ENCODE assay signal across 22 cellular contexts in the genomic region with DNA sequence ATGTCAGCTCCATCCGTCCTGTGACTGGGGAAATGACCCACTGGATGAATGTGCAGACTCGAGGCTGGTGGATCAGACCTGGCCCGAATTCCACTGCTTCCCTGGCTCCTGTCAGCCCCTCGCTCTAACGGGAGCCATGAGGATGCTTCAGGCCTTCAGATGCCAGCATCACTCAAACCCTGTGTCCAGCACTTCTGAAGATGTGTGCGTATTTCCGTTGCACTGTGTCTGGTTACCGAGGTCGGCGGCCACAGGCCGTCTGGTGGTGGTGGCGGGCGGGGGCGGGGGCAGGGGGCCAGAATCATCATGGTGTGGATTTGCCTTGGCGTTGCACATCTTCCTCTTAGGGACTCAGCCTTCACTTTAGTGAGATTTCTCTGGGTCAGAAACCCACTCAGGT. TPM values are rescaled to one million over a fixed set of nuclear protein-coding genes. Genes with fewer than 3 reads are reported as not detected.
DNase-seq lines count a peak whose midpoint lies in the region; ATAC-seq and TF ChIP-seq lines count a peak whose summit lies in the region.
"Had no signal": no experiment of that assay in that cellular context is flagged by ENCODE, and none has a peak within 500 bp of the region (broad histone marks: within the 10 kb centered on the region; RNA-seq: fewer than 3 reads in every experiment).

No MANE protein-coding gene starts in this region.

- H4K91ac ChIP-seq in mesenchymal stem cell (ENCODE audit: low read length): peak overlapping the region; percentile 47

- peak overlapping the region; percentile 42 for H3K27ac Mint-ChIP-seq in activated naive CD4-positive, alpha-beta T cell treated with anti-CD3 and anti-CD28 coated beads, Interleukin-2, amount 10 ng/mL, durations not matched to agents 7 days and 5 days
- H3K27ac Mint-ChIP-seq in stimulated activated effector memory CD8-positive, alpha-beta T cell treated with anti-CD3 and anti-CD28 coated beads, Interleukin-12 subunit alpha, Interleukin-12 subunit beta, amount 100 ng/mL, for 72 hours: no peak overlapping the region

- H3K27me3 ChIP-seq in mesenchymal stem cell (ENCODE audit: control insufficient read depth in 1 of 2, insufficient read depth in 1 of 2, low read length in 2 of 2) (peaks cover 4 to 5% of the 10 kb centered on the region in 2 experiments), thyroid gland (no peaks in the 10 kb centered on the region)
- H3K27me3 ChIP-seq: hepatocyte, right lobe of liver had no signal

- H4K8ac ChIP-seq in mesenchymal stem cell (ENCODE audit: low read length): peak overlapping the region; percentile 62

- H3K9me3 ChIP-seq in mesenchymal stem cell (ENCODE audit: control insufficient read depth, low read length): no peaks in the 10 kb centered on the region
- H3K9me3 ChIP-seq in thyroid gland: no peaks in the 10 kb centered on the region
- H3K9me3 ChIP-seq: BE2C, mucosa of descending colon, right lobe of liver had no signal

- POLR2A ChIA-PET in RWPE1 (lab: Yijun Ruan, JAX; ENCODE audit: low non-redundant PET): no interaction called here

- no peak overlapping the region for H2BK5ac ChIP-seq in mesenchymal stem cell (ENCODE audit: low read depth, low read length, poor library complexity, severe bottlenecking)

- intact Hi-C loops in thyroid gland (cut with DNase I): no loop called here

- H3K18ac ChIP-seq in mesenchymal stem cell (ENCODE audit: low read depth in 1 of 2, low read length in 2 of 2): no peak overlapping the region

- no peak for ATAC-seq in stimulated activated effector memory CD8-positive, alpha-beta T cell treated with anti-CD3 and anti-CD28 coated beads, Interleukin-12 subunit alpha, Interleukin-12 subunit beta, amount 100 ng/mL, for 72 hours
- no peak for ATAC-seq in GM21737 (IDR thresholded peaks at IDR 0.05; ENCODE audit: unreplicated experiment)
- ATAC-seq: left ventricle myocardium superior, mucosa of descending colon, right lobe of liver had no signal

- no peak for TF ChIP-seq CTCF in RWPE1 (conservative IDR thresholded peaks at IDR 0.05; ENCODE audit: low read depth)
- TF ChIP-seq CTCF in thyroid gland (IDR thresholded peaks at IDR 0.05): no peak

- no peak overlapping the region for H3K9ac ChIP-seq in mesenchymal stem cell (ENCODE audit: low read length)
- H3K9ac ChIP-seq: parathyroid adenoma had no signal

- H3K4me3 ChIP-seq in mesenchymal stem cell (ENCODE audit: insufficient read depth in 1 of 2, low read depth in 1 of 2, low read length in 2 of 2) (no peak overlapping the region), thyroid gland (replicated peaks in 1 of 3) (no peak overlapping the region)
- H3K4me3 ChIP-seq: hepatocyte, mucosa of descending colon, right lobe of liver had no signal

- no peak overlapping the region for H3K4me3 Mint-ChIP-seq in activated naive CD4-positive, alpha-beta T cell treated with anti-CD3 and anti-CD28 coated beads, Interleukin-2, amount 10 ng/mL, durations not matched to agents 7 days and 5 days
- H3K4me3 Mint-ChIP-seq in stimulated activated effector memory CD8-positive, alpha-beta T cell treated with anti-CD3 and anti-CD28 coated beads, Interleukin-12 subunit alpha, Interleukin-12 subunit beta, amount 100 ng/mL, for 72 hours: no peak overlapping the region

- no peak overlapping the region for H2AK5ac ChIP-seq in mesenchymal stem cell (ENCODE audit: low read length, severe bottlenecking)

- no peak overlapping the region for H3K14ac ChIP-seq in mesenchymal stem cell (ENCODE audit: low read length in 2 of 2)

- CTCF ChIA-PET in activated naive CD4-positive, alpha-beta T cell treated with anti-CD3 and anti-CD28 coated beads, Interleukin-2, amount 10 ng/mL, durations not matched to agents 7 days and 5 days (lab: Charles Lee): interaction anchor here (1.1 to 4.9 kb wide), 4 partner anchors 62 to 211 kb away, joined by 3 to 57 read pairs (median 14); no protein-coding TSS in a partner anchor
- CTCF ChIA-PET in RWPE1 (lab: Yijun Ruan, JAX): no interaction called here

- H3K36me3 ChIP-seq in mesenchymal stem cell (ENCODE audit: control insufficient read depth in 1 of 2, insufficient read depth in 2 of 2, low read depth in 1 of 2, low read length in 2 of 2): peaks cover 0 to 9% of the 10 kb centered on the region in 2 experiments
- no peaks in the 10 kb centered on the region for H3K36me3 ChIP-seq in thyroid gland
- H3K36me3 ChIP-seq: BE2C, right lobe of liver had no signal

- H3K23ac ChIP-seq in mesenchymal stem cell (ENCODE audit: low read length in 2 of 2): no peak overlapping the region

- no peak for TF ChIP-seq POLR2A in thyroid gland (IDR thresholded peaks at IDR 0.05)

- DNase-seq in activated naive CD4-positive, alpha-beta T cell treated with anti-CD3 and anti-CD28 coated beads, Interleukin-2, amount 10 ng/mL, durations not matched to agents 7 days and 5 days: no peak
- DNase-seq in activated naive CD4-positive, alpha-beta T cell treated with Interleukin-2 at 50 U/mL for 16 hours: no peak
- DNase-seq in RWPE1 (ENCODE audit: low spot score) (no peak), mesenchymal stem cell (no peak), thyroid gland (no peak)
- no peak for DNase-seq in stimulated activated effector memory CD8-positive, alpha-beta T cell treated with anti-CD3 and anti-CD28 coated beads, Interleukin-12 subunit alpha, Interleukin-12 subunit beta, amount 100 ng/mL, for 72 hours (ENCODE audit: low spot score in 2 of 2)
- no peak for DNase-seq in activated CD8-positive, alpha-beta memory T cell treated with anti-CD3 and anti-CD28 coated beads, Interleukin-2, amount 50 U/mL, for 4 hours
- DNase-seq: activated CD4-positive, alpha-beta T cell treated with anti-CD3 and anti-CD28 coated beads, Interleukin-2, amount 50 U/mL, for 1 hour; BE2C; effector CD8-positive, alpha-beta T cell; EL; erythroblast; HCEC 1CT; NCI-H1105 treated with DMSO at 0.1 percent for 48 hours; NCI-H2029 treated with DMSO at 0.1 percent for 48 hours; NCI-H226 had no signal

- no peak overlapping the region for H3K4ac ChIP-seq in mesenchymal stem cell (ENCODE audit: low read depth in 1 of 2, low read length in 2 of 2)

- H3K27me3 Mint-ChIP-seq in activated naive CD4-positive, alpha-beta T cell treated with anti-CD3 and anti-CD28 coated beads, Interleukin-2, amount 10 ng/mL, durations not matched to agents 7 days and 5 days: no peaks in the 10 kb centered on the region

- no peak overlapping the region for H3K4me2 ChIP-seq in mesenchymal stem cell (ENCODE audit: low read length, poor library complexity, severe bottlenecking)
- H3K4me2 ChIP-seq: hepatocyte had no signal

- H2AFZ ChIP-seq in mesenchymal stem cell (ENCODE audit: low read depth, low read length): no peak overlapping the region
- H2AFZ ChIP-seq: hepatocyte, parathyroid adenoma had no signal

- H3K36me3 Mint-ChIP-seq in activated naive CD4-positive, alpha-beta T cell treated with anti-CD3 and anti-CD28 coated beads, Interleukin-2, amount 10 ng/mL, durations not matched to agents 7 days and 5 days: no peaks in the 10 kb centered on the region
- H3K36me3 Mint-ChIP-seq in stimulated activated effector memory CD8-positive, alpha-beta T cell treated with anti-CD3 and anti-CD28 coated beads, Interleukin-12 subunit alpha, Interleukin-12 subunit beta, amount 100 ng/mL, for 72 hours: peaks cover 12% of the 10 kb centered on the region

- H3K27ac ChIP-seq in RWPE1 (peak overlapping the region; percentile 90), mesenchymal stem cell (ENCODE audit: low read length, poor library complexity, severe bottlenecking) (no peak overlapping the region), thyroid gland (peak overlapping the region; percentile 71 to 96 (median 96))
- H3K27ac ChIP-seq: parathyroid adenoma had no signal

- 89% methylated on average over 15 of the region's 15 CpGs for WGBS in mesenchymal stem cell
- WGBS in thyroid gland, 2 donors: 74 to 86% methylated on average over 15 of the region's 15 CpGs

- H3K79me1 ChIP-seq in mesenchymal stem cell (replicated peaks; ENCODE audit: low read length, poor library complexity, severe bottlenecking): no peaks in the 10 kb centered on the region

- H3K4me1 Mint-ChIP-seq in activated naive CD4-positive, alpha-beta T cell treated with anti-CD3 and anti-CD28 coated beads, Interleukin-2, amount 10 ng/mL, durations not matched to agents 7 days and 5 days: peaks cover 57% of the 10 kb centered on the region
- peaks cover 39% of the 10 kb centered on the region for H3K4me1 Mint-ChIP-seq in stimulated activated effector memory CD8-positive, alpha-beta T cell treated with anti-CD3 and anti-CD28 coated beads, Interleukin-12 subunit alpha, Interleukin-12 subunit beta, amount 100 ng/mL, for 72 hours

- H2BK15ac ChIP-seq in mesenchymal stem cell (ENCODE audit: low read depth, poor library complexity, severe bottlenecking): no peak overlapping the region

- H2BK120ac ChIP-seq in mesenchymal stem cell (ENCODE audit: low read depth, low read length): no peak overlapping the region

- H2BK12ac ChIP-seq in mesenchymal stem cell (ENCODE audit: low read length in 2 of 2): peak overlapping the region in 1 of 2 experiments; percentile 55

- peaks cover 36% of the 10 kb centered on the region for H3K4me1 ChIP-seq in mesenchymal stem cell (ENCODE audit: control insufficient read depth, insufficient read depth, low read depth, low read length)
- peaks cover 44 to 70% of the 10 kb centered on the region in 2 donors for H3K4me1 ChIP-seq in thyroid gland

- H3K9me3 Mint-ChIP-seq in activated naive CD4-positive, alpha-beta T cell treated with anti-CD3 and anti-CD28 coated beads, Interleukin-2, amount 10 ng/mL, durations not matched to agents 7 days and 5 days: no peaks in the 10 kb centered on the region
- H3K9me3 Mint-ChIP-seq in stimulated activated effector memory CD8-positive, alpha-beta T cell treated with anti-CD3 and anti-CD28 coated beads, Interleukin-12 subunit alpha, Interleukin-12 subunit beta, amount 100 ng/mL, for 72 hours: no peaks in the 10 kb centered on the region

RNA-seq across cellular contexts. Expression of gene CRELD2, which starts 13.4 kb away (rescaled TPM):
- polyA plus RNA-seq in mesenchymal stem cell (2013, experiment 1 of 2): 37.9 TPM
- polyA plus RNA-seq in mesenchymal stem cell (2013, experiment 2 of 2): 35.8 TPM
- 100 to 1,000 TPM in 3 of 4 donors, 10 to 100 TPM in 1; 50.3 to 244 (median 154) TPM for total RNA-seq in thyroid gland

RNA-seq across cellular contexts. Expression of gene ALG12, which starts 13.6 kb away (rescaled TPM):
- 20.9 TPM for polyA plus RNA-seq in mesenchymal stem cell (2013, experiment 1 of 2)
- 21.2 TPM for polyA plus RNA-seq in mesenchymal stem cell (2013, experiment 2 of 2)
- 10 to 100 TPM; 25.5 to 60.5 (median 52.2) TPM for total RNA-seq in thyroid gland

RNA-seq across cellular contexts. Expression of gene PIM3, which starts 28.7 kb away (rescaled TPM):
- 18.5 TPM for polyA plus RNA-seq in mesenchymal stem cell (2013, experiment 1 of 2)
- polyA plus RNA-seq in mesenchymal stem cell (2013, experiment 2 of 2): 17.6 TPM
- total RNA-seq in thyroid gland: 100 to 1,000 TPM in 1 of 4 donors, 10 to 100 TPM in 3; 45.4 to 108 (median 73.2) TPM
